2 cellular contexts compared by ENCODE assay signal in the genomic region with DNA sequence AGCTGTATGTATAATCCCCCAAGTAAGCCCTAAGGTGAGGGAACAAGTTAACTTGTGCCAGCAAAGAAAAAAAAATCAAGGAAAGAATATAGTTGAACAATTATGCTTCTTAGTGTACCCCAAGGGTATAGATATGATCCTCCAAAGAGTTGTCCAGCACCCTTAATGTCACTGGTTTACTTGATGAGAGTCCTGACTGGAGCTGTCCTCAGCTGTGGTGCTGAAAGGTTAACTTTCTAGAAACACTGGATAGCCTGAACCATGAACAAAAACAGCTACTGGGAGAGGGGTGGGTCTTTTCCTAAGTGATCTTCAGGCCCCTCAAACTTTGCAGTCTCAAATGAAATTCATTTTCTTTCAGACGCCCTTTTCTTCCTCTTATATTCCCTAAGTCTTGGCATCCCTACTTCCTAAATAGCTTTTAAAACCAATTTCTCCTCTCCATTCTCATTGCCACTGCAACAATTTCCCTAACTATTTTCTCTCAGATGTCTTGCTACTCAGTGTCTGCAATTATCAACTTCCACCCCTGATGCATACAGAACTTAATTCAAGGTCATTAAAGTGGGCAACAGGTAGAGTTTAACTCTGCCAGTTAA.
A peak's percentile ranks its signal among the peaks of the same experiment; 100 is the strongest.
TF ChIP-seq lines count a peak whose summit lies in the region.

No MANE protein-coding gene starts in this region.

TF ChIP-seq in K562, 482 proteins besides CTCF, POLR2A, EP300 and RAD21 (continued from another document):
- TF ChIP-seq, protein P1, sequence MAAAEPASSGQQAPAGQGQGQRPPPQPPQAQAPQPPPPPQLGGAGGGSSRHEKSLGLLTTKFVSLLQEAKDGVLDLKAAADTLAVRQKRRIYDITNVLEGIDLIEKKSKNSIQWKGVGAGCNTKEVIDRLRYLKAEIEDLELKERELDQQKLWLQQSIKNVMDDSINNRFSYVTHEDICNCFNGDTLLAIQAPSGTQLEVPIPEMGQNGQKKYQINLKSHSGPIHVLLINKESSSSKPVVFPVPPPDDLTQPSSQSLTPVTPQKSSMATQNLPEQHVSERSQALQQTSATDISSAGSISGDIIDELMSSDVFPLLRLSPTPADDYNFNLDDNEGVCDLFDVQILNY (CRISPR knock-in tag; IDR thresholded peaks at IDR 0.05): no peak
- TF ChIP-seq HNRNPLL (IDR thresholded peaks at IDR 0.05; ENCODE audit: low read depth, low read length, poor library complexity, severe bottlenecking) (no peak), ZNF311 (CRISPR knock-in tag; IDR thresholded peaks at IDR 0.05) (no peak), SMARCB1 (IDR thresholded peaks at IDR 0.05; ENCODE audit: insufficient read length, low read depth) (no peak), ZNF12 (CRISPR knock-in tag; IDR thresholded peaks at IDR 0.05) (no peak)
TF ChIP-seq in K562: peak in this region for 3.

TF ChIP-seq in liver, 16 proteins besides CTCF, POLR2A, EP300 and RAD21 (continued from another document):
- TF ChIP-seq, protein P2, sequence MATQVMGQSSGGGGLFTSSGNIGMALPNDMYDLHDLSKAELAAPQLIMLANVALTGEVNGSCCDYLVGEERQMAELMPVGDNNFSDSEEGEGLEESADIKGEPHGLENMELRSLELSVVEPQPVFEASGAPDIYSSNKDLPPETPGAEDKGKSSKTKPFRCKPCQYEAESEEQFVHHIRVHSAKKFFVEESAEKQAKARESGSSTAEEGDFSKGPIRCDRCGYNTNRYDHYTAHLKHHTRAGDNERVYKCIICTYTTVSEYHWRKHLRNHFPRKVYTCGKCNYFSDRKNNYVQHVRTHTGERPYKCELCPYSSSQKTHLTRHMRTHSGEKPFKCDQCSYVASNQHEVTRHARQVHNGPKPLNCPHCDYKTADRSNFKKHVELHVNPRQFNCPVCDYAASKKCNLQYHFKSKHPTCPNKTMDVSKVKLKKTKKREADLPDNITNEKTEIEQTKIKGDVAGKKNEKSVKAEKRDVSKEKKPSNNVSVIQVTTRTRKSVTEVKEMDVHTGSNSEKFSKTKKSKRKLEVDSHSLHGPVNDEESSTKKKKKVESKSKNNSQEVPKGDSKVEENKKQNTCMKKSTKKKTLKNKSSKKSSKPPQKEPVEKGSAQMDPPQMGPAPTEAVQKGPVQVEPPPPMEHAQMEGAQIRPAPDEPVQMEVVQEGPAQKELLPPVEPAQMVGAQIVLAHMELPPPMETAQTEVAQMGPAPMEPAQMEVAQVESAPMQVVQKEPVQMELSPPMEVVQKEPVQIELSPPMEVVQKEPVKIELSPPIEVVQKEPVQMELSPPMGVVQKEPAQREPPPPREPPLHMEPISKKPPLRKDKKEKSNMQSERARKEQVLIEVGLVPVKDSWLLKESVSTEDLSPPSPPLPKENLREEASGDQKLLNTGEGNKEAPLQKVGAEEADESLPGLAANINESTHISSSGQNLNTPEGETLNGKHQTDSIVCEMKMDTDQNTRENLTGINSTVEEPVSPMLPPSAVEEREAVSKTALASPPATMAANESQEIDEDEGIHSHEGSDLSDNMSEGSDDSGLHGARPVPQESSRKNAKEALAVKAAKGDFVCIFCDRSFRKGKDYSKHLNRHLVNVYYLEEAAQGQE (IDR thresholded peaks at IDR 0.05): peak; percentile 99
